1 cellular context compared by ENCODE assay signal in the genomic region with DNA sequence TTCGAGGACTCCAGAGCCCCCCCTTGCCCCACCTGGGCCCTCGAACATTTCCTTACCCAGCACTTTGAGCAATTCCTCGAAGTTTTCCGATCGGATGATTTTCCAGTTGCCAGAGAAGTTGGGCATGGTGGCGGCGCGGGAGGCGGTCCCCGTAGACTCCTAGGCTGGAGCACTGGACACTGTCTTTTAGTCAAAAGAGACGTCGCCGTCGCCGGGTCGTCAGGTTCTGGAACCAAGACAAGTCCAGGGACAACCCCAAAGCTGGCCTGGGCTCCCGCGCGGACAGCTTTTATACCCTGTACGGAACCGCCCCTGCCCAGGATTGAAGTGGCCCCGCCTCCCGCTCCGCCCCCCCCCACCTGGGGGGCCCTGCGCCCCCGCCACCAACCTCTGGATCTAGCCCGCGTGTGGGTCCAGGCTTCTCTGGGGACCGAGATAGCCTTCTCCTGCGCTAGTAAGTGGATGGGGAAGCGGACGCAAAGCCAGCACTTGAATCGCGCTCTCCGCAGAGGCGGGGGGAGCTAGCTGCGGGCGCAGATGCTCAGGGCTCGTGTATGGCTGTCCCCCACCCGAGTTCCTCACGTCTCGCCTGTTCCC.
TF ChIP-seq lines count a peak whose summit lies in the region.

A gene (minus strand): TSS at position 263 of the 597 bp plus-strand sequence. CDS start 137 bp downstream, at position 126.

TF ChIP-seq in HEK293, 187 proteins besides CTCF, POLR2A, EP300 and RAD21 (continued from another document):
- TF ChIP-seq, protein P1, sequence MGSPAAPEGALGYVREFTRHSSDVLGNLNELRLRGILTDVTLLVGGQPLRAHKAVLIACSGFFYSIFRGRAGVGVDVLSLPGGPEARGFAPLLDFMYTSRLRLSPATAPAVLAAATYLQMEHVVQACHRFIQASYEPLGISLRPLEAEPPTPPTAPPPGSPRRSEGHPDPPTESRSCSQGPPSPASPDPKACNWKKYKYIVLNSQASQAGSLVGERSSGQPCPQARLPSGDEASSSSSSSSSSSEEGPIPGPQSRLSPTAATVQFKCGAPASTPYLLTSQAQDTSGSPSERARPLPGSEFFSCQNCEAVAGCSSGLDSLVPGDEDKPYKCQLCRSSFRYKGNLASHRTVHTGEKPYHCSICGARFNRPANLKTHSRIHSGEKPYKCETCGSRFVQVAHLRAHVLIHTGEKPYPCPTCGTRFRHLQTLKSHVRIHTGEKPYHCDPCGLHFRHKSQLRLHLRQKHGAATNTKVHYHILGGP (tag by site-specific recombination; IDR thresholded peaks at IDR 0.05), result peak; percentile 96
- TF ChIP-seq SP2 (tag by site-specific recombination; IDR thresholded peaks at IDR 0.05), result peak; percentile 36
- peak; percentile 39; the same call in 1 of the 2 replicates for TF ChIP-seq GLIS2 (tag by site-specific recombination; IDR thresholded peaks at IDR 0.05)
- no peak for TF ChIP-seq ZNF175 (tag by site-specific recombination; IDR thresholded peaks at IDR 0.05)
- TF ChIP-seq, protein P2, sequence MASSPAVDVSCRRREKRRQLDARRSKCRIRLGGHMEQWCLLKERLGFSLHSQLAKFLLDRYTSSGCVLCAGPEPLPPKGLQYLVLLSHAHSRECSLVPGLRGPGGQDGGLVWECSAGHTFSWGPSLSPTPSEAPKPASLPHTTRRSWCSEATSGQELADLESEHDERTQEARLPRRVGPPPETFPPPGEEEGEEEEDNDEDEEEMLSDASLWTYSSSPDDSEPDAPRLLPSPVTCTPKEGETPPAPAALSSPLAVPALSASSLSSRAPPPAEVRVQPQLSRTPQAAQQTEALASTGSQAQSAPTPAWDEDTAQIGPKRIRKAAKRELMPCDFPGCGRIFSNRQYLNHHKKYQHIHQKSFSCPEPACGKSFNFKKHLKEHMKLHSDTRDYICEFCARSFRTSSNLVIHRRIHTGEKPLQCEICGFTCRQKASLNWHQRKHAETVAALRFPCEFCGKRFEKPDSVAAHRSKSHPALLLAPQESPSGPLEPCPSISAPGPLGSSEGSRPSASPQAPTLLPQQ (tag by site-specific recombination; IDR thresholded peaks at IDR 0.05), result peak; percentile 85
- TF ChIP-seq ZNF239 (tag by site-specific recombination; IDR thresholded peaks at IDR 0.05), result 0 out of 2 replicates have a peak, but pooled peaks have one; percentile 10
- TF ChIP-seq RBAK (tag by site-specific recombination; IDR thresholded peaks at IDR 0.05), result no peak
- TF ChIP-seq KLF9 (tag by site-specific recombination; IDR thresholded peaks at IDR 0.05; ENCODE audit: low read depth), result peak; percentile 8; the same call in 1 of the 2 replicates
- 0 out of 2 replicates have a peak, but pooled peaks have one; percentile 9 for TF ChIP-seq ZNF391 (tag by site-specific recombination; IDR thresholded peaks at IDR 0.05; ENCODE audit: borderline replicate concordance, low read depth)
